In genomic region chr15:72117698-72118399, GRCh38 we compare ENCODE assay signal across 8 cellular contexts. TPM values are rescaled to one million over a fixed set of nuclear protein-coding genes. Genes with fewer than 3 reads are reported as not detected.
DNase-seq lines count a peak whose midpoint lies in the region; ATAC-seq and TF ChIP-seq lines count a peak whose summit lies in the region.

Gene MYO9A (minus strand): TSS chr15:72118150. CDS start chr15:72046563, 71,587 bp downstream.

- CTCF ChIA-PET in CD4-positive, alpha-beta memory T cell (lab: Charles Lee; ENCODE audit: partially characterized antibody): interaction anchor here (0.6 kb wide), 1 partner anchor 9 kb away, joined by 3 read pairs; no protein-coding TSS in a partner anchor
- CTCF ChIA-PET in activated CD8-positive, alpha-beta memory T cell treated with anti-CD3 and anti-CD28 coated beads for 36 hours (lab: Charles Lee): no interaction called here

- H3K4me3 Mint-ChIP-seq in CD4-positive, alpha-beta memory T cell: peak within 1 kb of the TSS; percentile 93 to 100 (median 98)

- peak; percentile 97 to 98 (median 98) for DNase-seq in CD4-positive, alpha-beta memory T cell
- peak; percentile 93 for DNase-seq in HT1080 (ENCODE audit: low read depth)
- DNase-seq in NOMO-1 (lab: John Stamatoyannopoulos, UW; ENCODE audit: unreplicated experiment in 2 of 2): peak; percentile 99
- peak; percentile 98 for DNase-seq in effector CD8-positive, alpha-beta T cell (lab: John Stamatoyannopoulos, UW)
- peak; percentile 98 for DNase-seq in lower lobe of right lung
- DNase-seq in stimulated activated CD4-positive, alpha-beta T cell treated with anti-CD3 and anti-CD28 coated beads, TNF-alpha, amount 100 ng/mL, for 1 hour (ENCODE audit: low read depth in 3 of 3, low spot score in 1 of 3): peak; percentile 97 to 100 (median 99)

- no peaks in the 10 kb centered on the region for H3K27me3 ChIP-seq in CD4-positive, alpha-beta memory T cell (ENCODE audit: insufficient read depth, low read length)
- H3K27me3 ChIP-seq in lower lobe of right lung (ENCODE audit: low read depth): no peaks in the 10 kb centered on the region

- H3K36me3 Mint-ChIP-seq in CD4-positive, alpha-beta memory T cell: peaks cover 0 to 13% of the 10 kb centered on the region in 2 donors

- peak; percentile 16 for TF ChIP-seq CTCF in lower lobe of right lung (IDR thresholded peaks at IDR 0.05)

- H3K27me3 Mint-ChIP-seq in CD4-positive, alpha-beta memory T cell: no peaks in the 10 kb centered on the region

- ATAC-seq in GM21367 (IDR thresholded peaks at IDR 0.05; ENCODE audit: unreplicated experiment) (peak; percentile 48), lower lobe of right lung (peak; percentile 93 to 96)

- H3K9me3 Mint-ChIP-seq in CD4-positive, alpha-beta memory T cell: no peaks in the 10 kb centered on the region

- no peaks in the 10 kb centered on the region for H3K36me3 ChIP-seq in CD4-positive, alpha-beta memory T cell (ENCODE audit: insufficient read depth, low read length)
- no peaks in the 10 kb centered on the region for H3K36me3 ChIP-seq in lower lobe of right lung

- peaks cover 27 to 60% (median 41%) of the 10 kb centered on the region in 4 donors for H3K4me1 Mint-ChIP-seq in CD4-positive, alpha-beta memory T cell

- H3K4me3 ChIP-seq in CD4-positive, alpha-beta memory T cell (ENCODE audit: low read length in 2 of 2): peak within 1 kb of the TSS; percentile 89
- peak within 1 kb of the TSS; percentile 81 for H3K4me3 ChIP-seq in lower lobe of right lung

- peak within 1 kb of the TSS; percentile 94 for H3K27ac ChIP-seq in CD4-positive, alpha-beta memory T cell (ENCODE audit: low read depth, low read length)
- peak within 1 kb of the TSS; percentile 93 for H3K27ac ChIP-seq in lower lobe of right lung

- peaks cover 23% of the 10 kb centered on the region for H3K4me1 ChIP-seq in CD4-positive, alpha-beta memory T cell (ENCODE audit: insufficient read depth, low read length)
- H3K4me1 ChIP-seq in lower lobe of right lung: peaks cover 31% of the 10 kb centered on the region

- intact Hi-C loops in CD4-positive, alpha-beta memory T cell (cut with micrococcal nuclease): loop anchor here (1.0 to 5.0 kb wide), 5 partner anchors 113 to 934 kb away; partner anchors contain the start of genes HEXA, NEO1, PARP6 and PKM
- intact Hi-C loops in lower lobe of right lung (cut with DNase I): no loop called here

- H3K27ac Mint-ChIP-seq in CD4-positive, alpha-beta memory T cell: peak within 1 kb of the TSS; percentile 96 to 99 (median 99)

- POLR2A ChIA-PET in CD4-positive, alpha-beta memory T cell (lab: Charles Lee; ENCODE audit: partially characterized antibody): interaction anchor here (1.0 to 1.5 kb wide), 3 partner anchors 109 to 113 kb away, joined by 4 to 6 read pairs (median 5); partner anchors contain the start of gene PKM
- POLR2A ChIA-PET in activated CD8-positive, alpha-beta memory T cell treated with anti-CD3 and anti-CD28 coated beads for 36 hours (lab: Charles Lee): interaction anchor here (0.7 to 1.0 kb wide), 3 partner anchors 110 to 913 kb away, joined by 3 to 7 read pairs (median 5); partner anchors contain the start of gene PKM

- H3K9me3 ChIP-seq in CD4-positive, alpha-beta memory T cell (ENCODE audit: control insufficient read depth in 1 of 2, low read length in 2 of 2): no peaks in the 10 kb centered on the region
- H3K9me3 ChIP-seq in lower lobe of right lung: no peaks in the 10 kb centered on the region

RNA-seq across cellular contexts. Expression of gene MYO9A, which starts in this region (rescaled TPM):
- 10 to 100 TPM; 37.9 to 44.0 TPM for total RNA-seq in CD4-positive, alpha-beta memory T cell
- polyA plus RNA-seq in CD4-positive, alpha-beta memory T cell: 10 to 100 TPM in 1 of 2 donors, 1 to 10 TPM in 1; 7.8 to 18.1 TPM
- 8.0 and 8.2 TPM in 2 replicates for total RNA-seq in HT1080 (2014; rRNA removed; shearing (Covaris generic))
- polyA plus RNA-seq in HT1080 (2015; cell fraction: cytosol; rRNA removed): 5.2 and 5.5 TPM in 2 replicates
- polyA plus RNA-seq in HT1080 (2015; cell fraction: nucleus; rRNA removed): 13.2 and 15.4 TPM in 2 replicates
- 10 to 100 TPM; 18.0 to 18.8 TPM for total RNA-seq in activated CD8-positive, alpha-beta memory T cell treated with anti-CD3 and anti-CD28 coated beads for 36 hours
- total RNA-seq in lower lobe of right lung: 73.8 TPM

Comparison
In these comparisons a context has a peak if more than half of its experiments do, and no peak if none do; other contexts are left out.
1. Peak in every context shown above with its lines: DNase-seq, ATAC-seq, H3K4me3 ChIP-seq and H3K27ac ChIP-seq.